In the genomic region with DNA sequence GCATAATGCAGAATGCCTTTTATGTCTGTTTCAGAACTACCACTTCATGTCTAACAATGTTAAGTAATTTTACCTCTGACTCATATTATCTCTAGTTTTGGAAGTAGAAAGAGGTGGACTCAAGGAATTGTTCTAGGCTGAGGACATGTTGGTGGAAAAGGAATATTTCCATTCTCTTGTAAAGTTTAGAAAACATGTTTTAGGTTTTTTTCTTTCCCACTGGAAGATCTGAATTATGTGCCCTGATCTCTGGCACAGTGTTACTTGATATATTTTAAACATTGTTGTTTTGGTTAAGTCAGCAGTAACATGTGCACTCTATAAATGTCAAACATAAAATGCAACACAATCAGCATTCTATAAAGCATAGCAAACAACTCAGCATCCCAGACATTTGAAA, we compare ENCODE assay signal across 25 cellular contexts.
"Had no signal": no experiment of that assay in that cellular context is flagged by ENCODE, and none has a peak within 500 bp of the region (broad histone marks: within the 10 kb centered on the region; RNA-seq: fewer than 3 reads in every experiment).

No MANE protein-coding gene starts in this region.

- FAIRE-seq: frontal cortex, keratinocyte had no signal

- H3K36me3 ChIP-seq: neutrophil, ovary, prostate gland, sigmoid colon, stomach, suprapubic skin, tibial artery, upper lobe of right lung had no signal

- H3K27me3 ChIP-seq: body of pancreas, ovary, sigmoid colon, stomach, suprapubic skin, tibial artery, upper lobe of right lung had no signal

- ATAC-seq: activated naive CD4-positive, alpha-beta T cell treated with anti-CD3 and anti-CD28 coated beads, Interleukin-2, amount 50 U/mL, for 72 hours; activated T-cell treated with anti-CD3 and anti-CD28 coated beads, Interleukin-2, amount 50 U/mL, for 72 hours; body of pancreas; left cardiac atrium; natural killer cell treated with Interleukin-12 subunit alpha and Interleukin-12 subunit beta and Interleukin-15 and Interleukin-18, amount 100 ng/mL, for 72 hours; stimulated activated naive B cell treated with anti-CD40 and anti-IgM and Interleukin-4, amounts not matched to agents 10 μg/mL and 1 μg/mL and 100 μg/mL, for 72 hours; upper lobe of right lung; WTC11 had no signal

- H3K4me3 ChIP-seq: body of pancreas, ovary, prostate gland, sigmoid colon, stomach, suprapubic skin, tibial artery, upper lobe of right lung had no signal

- H3K9me3 Mint-ChIP-seq: activated naive CD4-positive, alpha-beta T cell treated with anti-CD3 and anti-CD28 coated beads, Interleukin-2, amount 50 U/mL, for 72 hours; activated T-cell treated with anti-CD3 and anti-CD28 coated beads, Interleukin-2, amount 50 U/mL, for 72 hours; natural killer cell treated with Interleukin-12 subunit alpha and Interleukin-12 subunit beta and Interleukin-15 and Interleukin-18, amount 100 ng/mL, for 72 hours; stimulated activated naive B cell treated with anti-CD40 and anti-IgM and Interleukin-4, amounts not matched to agents 10 μg/mL and 1 μg/mL and 100 μg/mL, for 72 hours; WTC11 had no signal

- H3K36me3 Mint-ChIP-seq: activated naive CD4-positive, alpha-beta T cell treated with anti-CD3 and anti-CD28 coated beads, Interleukin-2, amount 50 U/mL, for 72 hours; natural killer cell treated with Interleukin-12 subunit alpha and Interleukin-12 subunit beta and Interleukin-15 and Interleukin-18, amount 100 ng/mL, for 72 hours; stimulated activated naive B cell treated with anti-CD40 and anti-IgM and Interleukin-4, amounts not matched to agents 10 μg/mL and 1 μg/mL and 100 μg/mL, for 72 hours; WTC11 had no signal

- H3K27ac Mint-ChIP-seq: activated naive CD4-positive, alpha-beta T cell treated with anti-CD3 and anti-CD28 coated beads, Interleukin-2, amount 50 U/mL, for 72 hours; activated T-cell treated with anti-CD3 and anti-CD28 coated beads, Interleukin-2, amount 50 U/mL, for 72 hours; natural killer cell treated with Interleukin-12 subunit alpha and Interleukin-12 subunit beta and Interleukin-15 and Interleukin-18, amount 100 ng/mL, for 72 hours; stimulated activated naive B cell treated with anti-CD40 and anti-IgM and Interleukin-4, amounts not matched to agents 10 μg/mL and 1 μg/mL and 100 μg/mL, for 72 hours; WTC11 had no signal

- H3K9me3 ChIP-seq: body of pancreas, neutrophil, ovary, prostate gland, sigmoid colon, stomach, suprapubic skin, tibial artery, upper lobe of right lung had no signal

- DNase-seq: activated naive CD4-positive, alpha-beta T cell; activated T-cell treated with anti-CD3 and anti-CD28 coated beads for 4 hours; activated T-cell treated with anti-CD3 and anti-CD28 coated beads, Interleukin-2, amount 50 U/mL, for 72 hours; aorta; body of pancreas; effector memory CD4-positive, alpha-beta T cell; left cardiac atrium; ovary; retina; sigmoid colon; stimulated activated CD4-positive, alpha-beta T cell treated with anti-CD3 and anti-CD28 coated beads, Interleukin-15, amount 100 ng/mL, for 24 hours; stimulated activated CD4-positive, alpha-beta T cell treated with anti-CD3 and anti-CD28 coated beads, Interleukin-2, amount 100 ng/mL, for 24 hours; stimulated activated naive B cell treated with anti-CD40 and anti-IgM and Interleukin-4, amounts not matched to agents 10 μg/mL and 1 μg/mL and 100 μg/mL, for 72 hours; stomach; T-helper 2 cell; tibial artery; upper lobe of right lung had no signal

- H3K4me3 Mint-ChIP-seq: activated T-cell treated with anti-CD3 and anti-CD28 coated beads, Interleukin-2, amount 50 U/mL, for 72 hours; natural killer cell treated with Interleukin-12 subunit alpha and Interleukin-12 subunit beta and Interleukin-15 and Interleukin-18, amount 100 ng/mL, for 72 hours; stimulated activated naive B cell treated with anti-CD40 and anti-IgM and Interleukin-4, amounts not matched to agents 10 μg/mL and 1 μg/mL and 100 μg/mL, for 72 hours; WTC11 had no signal

- H3K4me1 ChIP-seq: prostate gland, stomach, suprapubic skin, tibial artery, upper lobe of right lung had no signal

- H3K4me1 Mint-ChIP-seq: stimulated activated naive B cell treated with anti-CD40 and anti-IgM and Interleukin-4, amounts not matched to agents 10 μg/mL and 1 μg/mL and 100 μg/mL, for 72 hours had no signal

- H3K27ac ChIP-seq: body of pancreas, neutrophil, ovary, prostate gland, sigmoid colon, stomach, suprapubic skin, tibial artery, upper lobe of right lung had no signal
